ENCODE assay signal across 17 cellular contexts in genomic region chr3:12885585-12885934, GRCh38. TPM values are rescaled to one million over a fixed set of nuclear protein-coding genes. Genes with fewer than 3 reads are reported as not detected.
DNase-seq lines count a peak whose midpoint lies in the region; ATAC-seq, FAIRE-seq and TF ChIP-seq lines count a peak whose summit lies in the region.
"Had no signal": no experiment of that assay in that cellular context is flagged by ENCODE, and none has a peak within 500 bp of the region (broad histone marks: within the 10 kb centered on the region; RNA-seq: fewer than 3 reads in every experiment).

No MANE protein-coding gene starts in this region.

- TF ChIP-seq EP300 in esophagus muscularis mucosa (IDR thresholded peaks at IDR 0.05) = no peak

- H4K20me1 ChIP-seq in osteoblast (ENCODE audit: insufficient read depth, low read length) = no peaks in the 10 kb centered on the region

- H3K4me1 ChIP-seq in osteoblast (ENCODE audit: insufficient read depth, low read length) (no peaks in the 10 kb centered on the region), esophagus muscularis mucosa (peaks cover 0 to 15% (median 11%) of the 10 kb centered on the region in 4 donors)

- H3K27ac ChIP-seq in osteoblast (ENCODE audit: low read depth, low read length) = no peak overlapping the region
- no peak overlapping the region for H3K27ac ChIP-seq in esophagus muscularis mucosa (replicated peaks in 1 of 4)
- H3K27ac ChIP-seq: HL-60, SK-N-MC had no signal

- no peaks in the 10 kb centered on the region for H3K9me3 Mint-ChIP-seq in activated naive CD4-positive, alpha-beta T cell treated with anti-CD3 and anti-CD28 coated beads, Interleukin-2, amount 50 U/mL, for 24 hours
- H3K9me3 Mint-ChIP-seq in activated naive CD4-positive, alpha-beta T cell treated with anti-CD3 and anti-CD28 coated beads, Interleukin-2, amount 50 U/mL, for 72 hours = no peaks in the 10 kb centered on the region
- no peaks in the 10 kb centered on the region for H3K9me3 Mint-ChIP-seq in IgD-negative memory B cell

- H3K4me3 Mint-ChIP-seq in activated naive CD4-positive, alpha-beta T cell treated with anti-CD3 and anti-CD28 coated beads, Interleukin-2, amount 50 U/mL, for 24 hours = peak overlapping the region; percentile 67
- H3K4me3 Mint-ChIP-seq in IgD-negative memory B cell = peak overlapping the region in 3 of 4 donors; percentile 68 to 94 (median 91)
- H3K4me3 Mint-ChIP-seq in T-helper 17 cell = peak overlapping the region; percentile 50

- H3K4me2 ChIP-seq in osteoblast (ENCODE audit: insufficient read depth, low read length) = no peak overlapping the region

- H3K36me3 ChIP-seq in osteoblast (ENCODE audit: insufficient read depth, low read length) (no peaks in the 10 kb centered on the region), esophagus muscularis mucosa (no peaks in the 10 kb centered on the region)

- H3K27me3 ChIP-seq in osteoblast (ENCODE audit: insufficient read depth, low read length) (peaks cover 39% of the 10 kb centered on the region), esophagus muscularis mucosa (no peaks in the 10 kb centered on the region)

- no peak overlapping the region for H2AFZ ChIP-seq in osteoblast (ENCODE audit: low read length)

- no peak for TF ChIP-seq POLR2A in esophagus muscularis mucosa (IDR thresholded peaks at IDR 0.05; ENCODE audit: low read depth)

- H3K4me1 Mint-ChIP-seq in activated naive CD4-positive, alpha-beta T cell treated with anti-CD3 and anti-CD28 coated beads, Interleukin-2, amount 50 U/mL, for 24 hours = peaks cover 21% of the 10 kb centered on the region
- peaks cover 24 to 30% (median 28%) of the 10 kb centered on the region in 3 donors for H3K4me1 Mint-ChIP-seq in IgD-negative memory B cell
- peaks cover 12% of the 10 kb centered on the region for H3K4me1 Mint-ChIP-seq in T-helper 17 cell

- no peaks in the 10 kb centered on the region for H3K9me3 ChIP-seq in T-helper 17 cell (ENCODE audit: control insufficient read depth, low read length, poor library complexity, severe bottlenecking)
- H3K9me3 ChIP-seq in osteoblast (ENCODE audit: low read depth, low read length) = no peaks in the 10 kb centered on the region
- H3K9me3 ChIP-seq in esophagus muscularis mucosa = no peaks in the 10 kb centered on the region

- ATAC-seq in activated naive CD4-positive, alpha-beta T cell treated with anti-CD3 and anti-CD28 coated beads, Interleukin-2, amount 50 U/mL, for 72 hours = no peak
- no peak for ATAC-seq in T-helper 17 cell

- no peaks in the 10 kb centered on the region for H3K36me3 Mint-ChIP-seq in activated naive CD4-positive, alpha-beta T cell treated with anti-CD3 and anti-CD28 coated beads, Interleukin-2, amount 50 U/mL, for 24 hours
- H3K36me3 Mint-ChIP-seq in activated naive CD4-positive, alpha-beta T cell treated with anti-CD3 and anti-CD28 coated beads, Interleukin-2, amount 50 U/mL, for 72 hours = no peaks in the 10 kb centered on the region
- H3K36me3 Mint-ChIP-seq in IgD-negative memory B cell (no peaks in the 10 kb centered on the region), T-helper 17 cell (ENCODE audit: low read depth) (peaks cover 2% of the 10 kb centered on the region)

- H3K27ac Mint-ChIP-seq in activated naive CD4-positive, alpha-beta T cell treated with anti-CD3 and anti-CD28 coated beads, Interleukin-2, amount 50 U/mL, for 24 hours = no peak overlapping the region
- no peak overlapping the region for H3K27ac Mint-ChIP-seq in activated naive CD4-positive, alpha-beta T cell treated with anti-CD3 and anti-CD28 coated beads, Interleukin-2, amount 50 U/mL, for 72 hours
- H3K27ac Mint-ChIP-seq in IgD-negative memory B cell = no peak overlapping the region
- no peak overlapping the region for H3K27ac Mint-ChIP-seq in T-helper 17 cell

- FAIRE-seq in urothelium cell line (lab: Jason Lieb, UNC) = no peak

- intact Hi-C loops in esophagus muscularis mucosa (cut with DNase I) = no loop called here

- no peak overlapping the region for H3K4me3 ChIP-seq in osteoblast (ENCODE audit: insufficient read depth, low read length)
- no peak overlapping the region for H3K4me3 ChIP-seq in esophagus muscularis mucosa
- H3K4me3 ChIP-seq: SK-N-MC had no signal

- TF ChIP-seq CTCF in osteoblast (IDR thresholded peaks at IDR 0.05; ENCODE audit: extremely low read depth, low read depth, low read length) (no peak), esophagus muscularis mucosa (IDR thresholded peaks at IDR 0.05) (no peak)

- WGBS in esophagus muscularis mucosa = 82% methylated on average over 4 of the region's 4 CpGs

- no peak for DNase-seq in activated naive CD4-positive, alpha-beta T cell treated with anti-CD3 and anti-CD28 coated beads, Interleukin-2, amount 50 U/mL, for 72 hours (ENCODE audit: low spot score in 2 of 2)
- DNase-seq in T-helper 17 cell = no peak
- DNase-seq in osteoblast (ENCODE audit: insufficient read length, low spot score, missing footprints) = peak; percentile 68
- DNase-seq in NCI-H187 treated with DMSO at 0.1 percent for 48 hours (lab: John Stamatoyannopoulos, UW) = no peak
- DNase-seq in esophagus muscularis mucosa (ENCODE audit: extremely low spot score) = no peak
- no peak for DNase-seq in urothelium cell line (ENCODE audit: low spot score)
- DNase-seq: C1 segment of cervical spinal cord; DMS153; KBM-7; NCI-H1092 treated with DMSO at 0.1 percent for 48 hours; NCI-H2029; NK-92 treated with Interleukin-12 subunit alpha and Interleukin-12 subunit beta, amount 100 ng/mL, for 24 hours; T-helper 1 cell had no signal

- no peaks in the 10 kb centered on the region for H3K79me2 ChIP-seq in osteoblast (ENCODE audit: insufficient read depth, low read length)

- H3K27me3 Mint-ChIP-seq in activated naive CD4-positive, alpha-beta T cell treated with anti-CD3 and anti-CD28 coated beads, Interleukin-2, amount 50 U/mL, for 24 hours = peaks cover 4% of the 10 kb centered on the region
- H3K27me3 Mint-ChIP-seq in IgD-negative memory B cell (peaks cover 20% of the 10 kb centered on the region), T-helper 17 cell (peaks cover 47% of the 10 kb centered on the region)

RNA-seq across cellular contexts. Expression of gene RPL32, which starts 44.2 kb away (rescaled TPM):
- total RNA-seq in activated naive CD4-positive, alpha-beta T cell treated with anti-CD3 and anti-CD28 coated beads, Interleukin-2, amount 50 U/mL, for 72 hours = 1,000 to 10,000 TPM; 2,520 to 2,880 TPM
- 3,703 TPM for polyA plus RNA-seq in IgD-negative memory B cell
- 1,000 to 10,000 TPM; 3,315 to 3,401 TPM for total RNA-seq in T-helper 17 cell
- total RNA-seq in osteoblast = 524 and 1,095 TPM in 2 replicates
- total RNA-seq in esophagus muscularis mucosa = 1,000 to 10,000 TPM in 2 of 4 donors, 100 to 1,000 TPM in 2; 784 to 1,554 (median 1,100) TPM
